ENCODE assay signal across 24 cellular contexts in the genomic region with DNA sequence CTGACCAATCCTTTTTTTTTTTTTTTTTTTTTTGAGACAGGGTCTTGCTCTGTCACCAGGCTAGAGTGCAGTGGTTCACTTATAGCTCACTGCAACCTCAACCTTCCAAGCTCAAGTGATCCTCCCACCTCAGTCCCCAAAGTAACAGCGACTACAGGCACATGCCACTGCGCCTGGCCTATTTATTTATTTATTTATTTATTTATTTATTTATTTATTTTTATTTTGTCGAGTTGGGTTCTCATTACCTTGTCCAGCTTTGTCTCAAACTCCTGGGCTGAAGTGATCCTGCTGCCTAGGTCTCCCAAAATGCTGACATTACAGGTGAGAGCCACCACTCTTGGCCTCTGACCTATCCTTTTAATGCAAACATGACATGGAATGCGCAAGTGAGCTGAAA.
"Had no signal": no experiment of that assay in that cellular context is flagged by ENCODE, and none has a peak within 500 bp of the region (broad histone marks: within the 10 kb centered on the region; RNA-seq: fewer than 3 reads in every experiment).

No MANE protein-coding gene starts in this region.

- H3K9me3 ChIP-seq: colonic mucosa, esophagus muscularis mucosa, esophagus squamous epithelium, gastrocnemius medialis, gastroesophageal sphincter, heart left ventricle, heart right ventricle had no signal

- H3K79me2 ChIP-seq: hepatocyte had no signal

- H3K27ac ChIP-seq: colonic mucosa, coronary artery, dorsolateral prefrontal cortex, epithelial cell of prostate, esophagus muscularis mucosa, esophagus squamous epithelium, foreskin keratinocyte, gastrocnemius medialis, gastroesophageal sphincter, heart left ventricle, hepatocyte had no signal

- DNase-seq: colonic mucosa; cortex of kidney; dorsolateral prefrontal cortex; effector CD4-positive, alpha-beta T cell; effector CD8-positive, alpha-beta T cell; effector memory CD4-positive, alpha-beta T cell; effector memory CD8-positive, alpha-beta T cell; erythroblast; esophagus squamous epithelium; foreskin fibroblast; foreskin keratinocyte; foreskin melanocyte; gastrocnemius medialis; glutamatergic neuron; heart left ventricle; heart right ventricle had no signal

- ATAC-seq: effector memory CD8-positive, alpha-beta T cell; esophagus mucosa; foreskin keratinocyte; gastrocnemius medialis; gastroesophageal sphincter; heart left ventricle; heart right ventricle had no signal

- H3K4me2 ChIP-seq: hepatocyte had no signal

- H3K36me3 ChIP-seq: colonic mucosa, esophagus muscularis mucosa, esophagus squamous epithelium, gastrocnemius medialis, gastroesophageal sphincter, heart left ventricle, heart right ventricle had no signal

- H3K27me3 ChIP-seq: colonic mucosa, dorsolateral prefrontal cortex, esophagus muscularis mucosa, gastrocnemius medialis, gastroesophageal sphincter, heart left ventricle, heart right ventricle, hepatocyte had no signal

- H3K4me3 Mint-ChIP-seq: dendritic cell treated with granulocyte-macrophage colony-stimulating factor and Interleukin-4, amounts not matched to agents 40 ng/mL and 50 ng/mL, for 4 days; effector memory CD8-positive, alpha-beta T cell; endodermal cell had no signal

- H3K9me3 Mint-ChIP-seq: dendritic cell treated with granulocyte-macrophage colony-stimulating factor and Interleukin-4, amounts not matched to agents 40 ng/mL and 50 ng/mL, for 4 days; effector memory CD8-positive, alpha-beta T cell; endodermal cell had no signal

- H3K4me1 ChIP-seq: colonic mucosa, foreskin keratinocyte, gastrocnemius medialis had no signal

- H3K27ac Mint-ChIP-seq: dendritic cell treated with granulocyte-macrophage colony-stimulating factor and Interleukin-4, amounts not matched to agents 40 ng/mL and 50 ng/mL, for 4 days; effector memory CD8-positive, alpha-beta T cell had no signal

- H3K4me3 ChIP-seq: colonic mucosa, coronary artery, dorsolateral prefrontal cortex, esophagus muscularis mucosa, esophagus squamous epithelium, gastrocnemius medialis, gastroesophageal sphincter, heart left ventricle, heart right ventricle, hepatocyte had no signal

- H2AFZ ChIP-seq: hepatocyte had no signal
